ENCODE assay signal across 10 cellular contexts in genomic region chr6:75431379-75431778, GRCh38.
DNase-seq lines count a peak whose midpoint lies in the region; ATAC-seq and TF ChIP-seq lines count a peak whose summit lies in the region.
"Had no signal": no experiment of that assay in that cellular context is flagged by ENCODE, and none has a peak within 500 bp of the region (broad histone marks: within the 10 kb centered on the region; RNA-seq: fewer than 3 reads in every experiment).

No MANE protein-coding gene starts in this region.

- TF ChIP-seq POLR2A in gastrocnemius medialis (IDR thresholded peaks at IDR 0.05) (peak in 1 of 2 donors; percentile 30), thyroid gland (IDR thresholded peaks at IDR 0.05) (no peak)

- DNase-seq in H4 (ENCODE audit: low spot score) (peak; percentile 76), SK-N-DZ (ENCODE audit: low spot score) (peak; percentile 78), left cardiac atrium (no peak), gastrocnemius medialis (peak; percentile 83 to 85), nucleus accumbens (lab: John Stamatoyannopoulos, UW) (no peak), thyroid gland (no peak)
- no peak for DNase-seq in stimulated activated CD8-positive, alpha-beta memory T cell treated with anti-CD3 and anti-CD28 coated beads, Interleukin-4, amount 100 ng/mL, for 48 hours
- DNase-seq in NK-92 treated with Interleukin-12 subunit alpha and Interleukin-12 subunit beta, amount 100 ng/mL, for 24 hours (lab: John Stamatoyannopoulos, UW) = no peak
- DNase-seq: activated naive CD4-positive, alpha-beta T cell; T1000 had no signal

- in situ Hi-C loops in gastrocnemius medialis (cut with MboI; ENCODE audit: low sequenced_read_pairs in 4 of 4) = loop anchor here in 1 of 4 donors (10.0 kb wide), 1 partner anchor 63 kb away; the partner anchor contains the start of gene FILIP1

- intact Hi-C loops in left cardiac atrium (cut with DNase I) (no loop called here), gastrocnemius medialis (cut with DNase I; ENCODE audit: low total_unique reads) (loop anchor here (2.0 kb wide), 2 partner anchors 29 to 59 kb away; no protein-coding TSS in a partner anchor), thyroid gland (cut with DNase I) (no loop called here)

- H3K4me1 ChIP-seq in gastrocnemius medialis (peaks cover 68 to 70% of the 10 kb centered on the region in 2 donors), thyroid gland (no peaks in the 10 kb centered on the region)

- no peak for TF ChIP-seq CTCF in gastrocnemius medialis (IDR thresholded peaks at IDR 0.05 in 4 of 5, conservative IDR thresholded peaks at IDR 0.05 in 1 of 5)
- no peak for TF ChIP-seq CTCF in thyroid gland (IDR thresholded peaks at IDR 0.05)

- H3K27ac ChIP-seq in gastrocnemius medialis (peak overlapping the region; percentile 75 to 93 (median 83)), thyroid gland (peak overlapping the region in 1 of 3 donors; percentile 0)

- H3K4me3 ChIP-seq in gastrocnemius medialis (no peak overlapping the region), thyroid gland (replicated peaks in 1 of 3) (no peak overlapping the region)

- H3K36me3 ChIP-seq in gastrocnemius medialis (no peaks in the 10 kb centered on the region), thyroid gland (no peaks in the 10 kb centered on the region)

- 18 to 29% methylated on average over 1 of the region's 1 CpG for WGBS in thyroid gland, 2 donors

- H3K27me3 ChIP-seq in gastrocnemius medialis = no peaks in the 10 kb centered on the region
- H3K27me3 ChIP-seq in thyroid gland = no peaks in the 10 kb centered on the region

- H3K9me3 ChIP-seq in gastrocnemius medialis (no peaks in the 10 kb centered on the region), thyroid gland (no peaks in the 10 kb centered on the region)

- ATAC-seq in left cardiac atrium = peak; percentile 85 to 94
- ATAC-seq in gastrocnemius medialis = peak; percentile 98 to 99

Comparison
In these comparisons a context has a peak if more than half of its experiments do, and no peak if none do; other contexts are left out.
1. DNase-seq: peak in H4 (single experiment), SK-N-DZ (single experiment) and gastrocnemius medialis (2 of 2); none in left cardiac atrium (single experiment), stimulated activated CD8-positive, alpha-beta memory T cell treated with anti-CD3 and anti-CD28 coated beads, Interleukin-4, amount 100 ng/mL, for 48 hours (single experiment), nucleus accumbens (0 of 56), NK-92 treated with Interleukin-12 subunit alpha and Interleukin-12 subunit beta, amount 100 ng/mL, for 24 hours (single experiment) and thyroid gland (0 of 2).